In the genomic region with DNA sequence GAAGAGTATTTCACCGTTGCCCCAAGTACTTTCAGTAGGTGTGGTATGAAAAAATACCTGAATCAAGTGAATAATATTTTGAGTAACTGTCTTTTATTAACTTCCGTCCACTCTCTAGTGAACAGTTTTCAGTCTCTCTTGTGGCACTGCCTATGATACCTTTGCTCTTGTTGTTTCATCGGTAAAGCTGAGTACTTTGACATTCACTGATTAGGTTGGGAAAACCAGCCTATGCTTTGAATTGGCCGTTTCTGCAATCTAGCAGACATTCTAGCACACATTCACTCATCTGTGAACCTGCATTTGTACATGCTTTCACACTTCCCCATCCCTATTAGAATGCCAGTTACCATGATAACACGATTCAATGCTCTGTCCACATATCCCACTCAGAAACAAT, we compare ENCODE assay signal across 8 cellular contexts.
"Had no signal": no experiment of that assay in that cellular context is flagged by ENCODE, and none has a peak within 500 bp of the region (broad histone marks: within the 10 kb centered on the region; RNA-seq: fewer than 3 reads in every experiment).

No MANE protein-coding gene starts in this region.

- DNase-seq: GM23248, GOT3, H7, HFFc6, IMR-90, KG1 had no signal

- H3K27ac Mint-ChIP-seq: HFFc6 had no signal

- ATAC-seq: HCT116, K562 had no signal

- H3K9me3 Mint-ChIP-seq: HFFc6 had no signal

- FAIRE-seq: K562 had no signal

- H3K4me3 Mint-ChIP-seq: HFFc6 had no signal
